8 cellular contexts compared by ENCODE assay signal in genomic region chr6:159169557-159170332, GRCh38. TPM values are rescaled to one million over a fixed set of nuclear protein-coding genes. Genes with fewer than 3 reads are reported as not detected.
A peak's percentile ranks its signal among the peaks of the same experiment; 100 is the strongest.
DNase-seq lines count a peak whose midpoint lies in the region; ATAC-seq and TF ChIP-seq lines count a peak whose summit lies in the region.

No MANE protein-coding gene starts in this region.

- peaks cover 84% of the 10 kb centered on the region for H3K27me3 Mint-ChIP-seq in activated T-cell treated with anti-CD3 and anti-CD28 coated beads, Interleukin-2, amount 50 U/mL, for 24 hours

- intact Hi-C loops in left cardiac atrium (cut with DNase I), result loop anchor here (5.0 to 10.0 kb wide), 3 partner anchors 285 to 485 kb away; no protein-coding TSS in a partner anchor
- intact Hi-C loops in gastrocnemius medialis (cut with DNase I; ENCODE audit: low total_unique reads), result loop anchor here (5.0 kb wide), 1 partner anchor 483 kb away; no protein-coding TSS in a partner anchor

- H3K9me3 ChIP-seq in gastrocnemius medialis, result no peaks in the 10 kb centered on the region

- H3K36me3 ChIP-seq in gastrocnemius medialis, result no peaks in the 10 kb centered on the region

- H3K27ac ChIP-seq in gastrocnemius medialis, result no peak overlapping the region

- peak; percentile 77 for DNase-seq in GM03348 (ENCODE audit: low spot score)
- DNase-seq in activated T-cell treated with anti-CD3 and anti-CD28 coated beads, Interleukin-2, amount 50 U/mL, for 24 hours, result peak; percentile 48
- no peak for DNase-seq in left cardiac atrium
- no peak for DNase-seq in gastrocnemius medialis

- TF ChIP-seq CTCF in gastrocnemius medialis (IDR thresholded peaks at IDR 0.05 in 4 of 5, conservative IDR thresholded peaks at IDR 0.05 in 1 of 5), result peak in 1 of 5 experiments; percentile 3

- in situ Hi-C loops in gastrocnemius medialis (cut with MboI; ENCODE audit: low sequenced_read_pairs in 4 of 4), result loop anchor here in 3 of 4 donors (10.0 kb wide), 1 partner anchor 485 kb away; no protein-coding TSS in a partner anchor

- no peak for TF ChIP-seq POLR2A in gastrocnemius medialis (IDR thresholded peaks at IDR 0.05)

- no peaks in the 10 kb centered on the region for H3K9me3 Mint-ChIP-seq in activated T-cell treated with anti-CD3 and anti-CD28 coated beads, Interleukin-2, amount 50 U/mL, for 24 hours

- H3K36me3 Mint-ChIP-seq in activated T-cell treated with anti-CD3 and anti-CD28 coated beads, Interleukin-2, amount 50 U/mL, for 24 hours (ENCODE audit: low read depth), result no peaks in the 10 kb centered on the region

- ATAC-seq in HG03175 (IDR thresholded peaks at IDR 0.05; ENCODE audit: unreplicated experiment) (peak; percentile 26), left cardiac atrium (peak; percentile 12 to 51), gastrocnemius medialis (no peak), GM21447 (IDR thresholded peaks at IDR 0.05; ENCODE audit: unreplicated experiment) (no peak), HG03095 (IDR thresholded peaks at IDR 0.05; ENCODE audit: unreplicated experiment) (no peak), GM21381 (IDR thresholded peaks at IDR 0.05; ENCODE audit: unreplicated experiment) (no peak)

- H3K4me1 Mint-ChIP-seq in activated T-cell treated with anti-CD3 and anti-CD28 coated beads, Interleukin-2, amount 50 U/mL, for 24 hours (ENCODE audit: low read depth), result peaks cover 19% of the 10 kb centered on the region

- peak overlapping the region; percentile 58 for H3K4me3 Mint-ChIP-seq in activated T-cell treated with anti-CD3 and anti-CD28 coated beads, Interleukin-2, amount 50 U/mL, for 24 hours

- H3K4me3 ChIP-seq in gastrocnemius medialis, result peak overlapping the region; percentile 30 to 42 (median 32)

- peaks cover 48 to 75% (median 69%) of the 10 kb centered on the region in 3 donors for H3K27me3 ChIP-seq in gastrocnemius medialis

- peaks cover 0 to 7% of the 10 kb centered on the region in 2 donors for H3K4me1 ChIP-seq in gastrocnemius medialis

- H3K27ac Mint-ChIP-seq in activated T-cell treated with anti-CD3 and anti-CD28 coated beads, Interleukin-2, amount 50 U/mL, for 24 hours, result no peak overlapping the region

RNA-seq across cellular contexts. Expression of gene FNDC1, which starts 0.5 kb away (rescaled TPM):
- total RNA-seq in left cardiac atrium (1 to 10 TPM in 1 of 2 donors, under 1 TPM in 1; 0.63 to 1.6 TPM), gastrocnemius medialis (under 1 TPM; 0.16 to 0.41 (median 0.31) TPM)

Comparison
In these comparisons a context has a peak if more than half of its experiments do, and no peak if none do; other contexts are left out.
1. DNase-seq: peak in GM03348 (single experiment) and activated T-cell treated with anti-CD3 and anti-CD28 coated beads, Interleukin-2, amount 50 U/mL, for 24 hours (single experiment); none in left cardiac atrium (single experiment) and gastrocnemius medialis (0 of 2).
2. ATAC-seq: peak in HG03175 (single experiment) and left cardiac atrium (2 of 2); none in gastrocnemius medialis (0 of 2), GM21447 (single experiment), HG03095 (single experiment) and GM21381 (single experiment).